Comparison of ENCODE assay signal across 24 cellular contexts in genomic region chr6:40552926-40553325, GRCh38. TPM values are rescaled to one million over a fixed set of nuclear protein-coding genes. Genes with fewer than 3 reads are reported as not detected.
"Had no signal": no experiment of that assay in that cellular context is flagged by ENCODE, and none has a peak within 500 bp of the region (broad histone marks: within the 10 kb centered on the region; RNA-seq: fewer than 3 reads in every experiment).

No MANE protein-coding gene starts in this region.

- H3K27me3 ChIP-seq: neutrophil, suprapubic skin, thyroid gland had no signal

- ATAC-seq: esophagus mucosa; heart left ventricle; naive thymus-derived CD4-positive, alpha-beta T cell; right cardiac atrium; stimulated activated effector memory CD8-positive, alpha-beta T cell treated with anti-CD3 and anti-CD28 coated beads, Interleukin-12 subunit alpha, Interleukin-12 subunit beta, amount 100 ng/mL, for 72 hours; stimulated activated naive CD8-positive, alpha-beta T cell treated with anti-CD3 and anti-CD28 coated beads, Interleukin-15, Interleukin-2, amounts not matched to agents 100 U/mL and 50 U/mL, for 24 hours had no signal

- H3K9me3 Mint-ChIP-seq: naive thymus-derived CD4-positive, alpha-beta T cell; stimulated activated effector memory CD8-positive, alpha-beta T cell treated with anti-CD3 and anti-CD28 coated beads, Interleukin-12 subunit alpha, Interleukin-12 subunit beta, amount 100 ng/mL, for 72 hours; type B pancreatic cell had no signal

- H3K36me3 Mint-ChIP-seq: naive thymus-derived CD4-positive, alpha-beta T cell; stimulated activated effector memory CD8-positive, alpha-beta T cell treated with anti-CD3 and anti-CD28 coated beads, Interleukin-12 subunit alpha, Interleukin-12 subunit beta, amount 100 ng/mL, for 72 hours; type B pancreatic cell had no signal

- H3K27ac Mint-ChIP-seq: stimulated activated effector memory CD8-positive, alpha-beta T cell treated with anti-CD3 and anti-CD28 coated beads, Interleukin-12 subunit alpha, Interleukin-12 subunit beta, amount 100 ng/mL, for 72 hours; type B pancreatic cell had no signal

- H3K9me3 ChIP-seq: heart left ventricle, left ventricle myocardium inferior, neutrophil, suprapubic skin, thyroid gland had no signal

- H3K27ac ChIP-seq: coronary artery, heart left ventricle, left ventricle myocardium inferior, neutrophil, suprapubic skin had no signal

- H3K4me3 Mint-ChIP-seq: naive thymus-derived CD4-positive, alpha-beta T cell; stimulated activated effector memory CD8-positive, alpha-beta T cell treated with anti-CD3 and anti-CD28 coated beads, Interleukin-12 subunit alpha, Interleukin-12 subunit beta, amount 100 ng/mL, for 72 hours; type B pancreatic cell had no signal

- H3K4me3 ChIP-seq: coronary artery, heart left ventricle, left ventricle myocardium inferior, lung, suprapubic skin, thyroid gland had no signal

- H3K36me3 ChIP-seq: heart left ventricle, left ventricle myocardium inferior, neutrophil, suprapubic skin, thyroid gland had no signal

- DNase-seq: effector CD4-positive, alpha-beta T cell; heart left ventricle; hippocampal formation; islet precursor cell; left ventricle myocardium inferior; mesenchymal stem cell; naive thymus-derived CD4-positive, alpha-beta T cell; right cardiac atrium; small intestine; stimulated activated CD4-positive, alpha-beta T cell treated with anti-CD3 and anti-CD28 coated beads, Interleukin-4, amount 100 ng/mL, for 1 hour; stimulated activated CD8-positive, alpha-beta memory T cell treated with anti-CD3 and anti-CD28 coated beads, Interleukin-4, amount 100 ng/mL, for 48 hours; stimulated activated naive CD8-positive, alpha-beta T cell treated with anti-CD3 and anti-CD28 coated beads, Interleukin-15, Interleukin-2, amounts not matched to agents 100 U/mL and 50 U/mL, for 24 hours; thyroid gland had no signal

- H3K4me1 Mint-ChIP-seq: stimulated activated effector memory CD8-positive, alpha-beta T cell treated with anti-CD3 and anti-CD28 coated beads, Interleukin-12 subunit alpha, Interleukin-12 subunit beta, amount 100 ng/mL, for 72 hours had no signal

- H3K4me1 ChIP-seq: heart left ventricle, left ventricle myocardium inferior, suprapubic skin had no signal

RNA-seq across cellular contexts. Expression of gene LRFN2, which starts 34.2 kb away (rescaled TPM):
- total RNA-seq: dermis microvascular lymphatic vessel endothelial cell, fibroblast of lung, glomerular endothelial cell, heart left ventricle, left ventricle myocardium inferior, osteoblast, right cardiac atrium, suprapubic skin had no signal
